ENCODE assay signal across 9 cellular contexts in genomic region chr4:127783026-127783769, GRCh38. TPM values are rescaled to one million over a fixed set of nuclear protein-coding genes. Genes with fewer than 3 reads are reported as not detected.
A peak's percentile ranks its signal among the peaks of the same experiment; 100 is the strongest.
DNase-seq lines count a peak whose midpoint lies in the region; ATAC-seq, FAIRE-seq and TF ChIP-seq lines count a peak whose summit lies in the region.
"Had no signal": no experiment of that assay in that cellular context is flagged by ENCODE, and none has a peak within 500 bp of the region (broad histone marks: within the 10 kb centered on the region; RNA-seq: fewer than 3 reads in every experiment).

No MANE protein-coding gene starts in this region.

- POLR2A ChIA-PET in Caco-2 (lab: Charles Lee), result interaction anchor here (1.0 to 2.2 kb wide), 3 partner anchors 98 to 278 kb away, joined by 4 to 13 read pairs (median 10); partner anchors contain the start of genes ABHD18, LARP1B, MFSD8 and PLK4

- H3K27ac ChIP-seq in esophagus muscularis mucosa (replicated peaks in 1 of 4) (peak overlapping the region; percentile 81 to 87 (median 86)), upper lobe of right lung (peak overlapping the region; percentile 44)

- TF ChIP-seq CTCF in Caco-2 (IDR thresholded peaks at IDR 0.05; ENCODE audit: insufficient read depth in 1 of 2, low read depth in 1 of 2, low read length in 1 of 2, severe bottlenecking in 1 of 2, unreplicated experiment in 1 of 2) (no peak), esophagus muscularis mucosa (IDR thresholded peaks at IDR 0.05) (no peak), upper lobe of right lung (IDR thresholded peaks at IDR 0.05) (no peak)

- intact Hi-C loops in Caco-2 (cut with micrococcal nuclease; ENCODE audit: unreplicated experiment) (loop anchor here (2.0 to 5.0 kb wide), 3 partner anchors 99 to 279 kb away; partner anchors contain the start of genes ABHD18, LARP1B, MFSD8 and PLK4), esophagus muscularis mucosa (cut with DNase I) (loop anchor here (5.0 to 10.0 kb wide), 3 partner anchors 92 to 282 kb away; partner anchors contain the start of genes INTU and LARP1B), upper lobe of right lung (cut with DNase I) (no loop called here)

- no peaks in the 10 kb centered on the region for H3K9me3 Mint-ChIP-seq in Caco-2 (ENCODE audit: unreplicated experiment)
- H3K9me3 Mint-ChIP-seq in T-helper 2 cell treated with Interferon-gamma antibody and Interleukin-4, amounts not matched to agents 5 μg/mL and 100 μg/mL, for 36 hours, result no peaks in the 10 kb centered on the region

- peak; percentile 25 for ATAC-seq in upper lobe of right lung
- no peak for ATAC-seq in GM18519 (IDR thresholded peaks at IDR 0.05; ENCODE audit: low FRiP score, unreplicated experiment)

- H3K27me3 ChIP-seq in Caco-2 (replicated peaks; ENCODE audit: control insufficient read depth, insufficient read depth, low read length), result no peaks in the 10 kb centered on the region
- no peaks in the 10 kb centered on the region for H3K27me3 ChIP-seq in esophagus muscularis mucosa
- H3K27me3 ChIP-seq in upper lobe of right lung, result no peaks in the 10 kb centered on the region

- BruUV-seq in Caco-2 (replicated peaks; lab: Mats Ljungman, UMichigan), result TSS peak; percentile 45

- CTCF ChIA-PET in Caco-2 (lab: Charles Lee), result interaction anchor here (0.9 to 1.5 kb wide), 2 partner anchors 20 to 98 kb away, joined by 3 read pairs; no protein-coding TSS in a partner anchor

- DNase-seq in Caco-2 (peak; percentile 72 to 81), GM19239 (ENCODE audit: insufficient read length, low spot score) (no peak), HuH-7.5 (ENCODE audit: low spot score) (peak; percentile 14), esophagus muscularis mucosa (ENCODE audit: extremely low spot score) (peak; percentile 92), mucosa of gallbladder (ENCODE audit: low spot score) (peak; percentile 71), upper lobe of right lung (peak; percentile 71)
- DNase-seq in T-helper 2 cell treated with Interferon-gamma antibody and Interleukin-4, amounts not matched to agents 5 μg/mL and 100 μg/mL, for 36 hours (ENCODE audit: low spot score), result no peak

- TF ChIP-seq POLR2A in esophagus muscularis mucosa (IDR thresholded peaks at IDR 0.05; ENCODE audit: low read depth), result no peak

- peak overlapping the region; percentile 90 for H3K27ac Mint-ChIP-seq in Caco-2 (ENCODE audit: unreplicated experiment)
- H3K27ac Mint-ChIP-seq in T-helper 2 cell treated with Interferon-gamma antibody and Interleukin-4, amounts not matched to agents 5 μg/mL and 100 μg/mL, for 36 hours, result no peak overlapping the region

- no peak for TF ChIP-seq EP300 in esophagus muscularis mucosa (IDR thresholded peaks at IDR 0.05)

- H3K27me3 Mint-ChIP-seq in Caco-2 (ENCODE audit: insufficient read depth, unreplicated experiment), result peaks cover 3% of the 10 kb centered on the region
- H3K27me3 Mint-ChIP-seq in T-helper 2 cell treated with Interferon-gamma antibody and Interleukin-4, amounts not matched to agents 5 μg/mL and 100 μg/mL, for 36 hours (ENCODE audit: low read depth), result peaks cover 65% of the 10 kb centered on the region

- H3K9me3 ChIP-seq in Caco-2 (no peaks in the 10 kb centered on the region), esophagus muscularis mucosa (no peaks in the 10 kb centered on the region), upper lobe of right lung (no peaks in the 10 kb centered on the region)

- H3K4me1 Mint-ChIP-seq in Caco-2 (ENCODE audit: low read depth, unreplicated experiment), result peaks cover 7% of the 10 kb centered on the region
- H3K4me1 Mint-ChIP-seq in T-helper 2 cell treated with Interferon-gamma antibody and Interleukin-4, amounts not matched to agents 5 μg/mL and 100 μg/mL, for 36 hours (ENCODE audit: low read depth), result peaks cover 21% of the 10 kb centered on the region

- H3K4me3 Mint-ChIP-seq in Caco-2 (ENCODE audit: unreplicated experiment), result peak overlapping the region; percentile 97
- peak overlapping the region; percentile 92 for H3K4me3 Mint-ChIP-seq in T-helper 2 cell treated with Interferon-gamma antibody and Interleukin-4, amounts not matched to agents 5 μg/mL and 100 μg/mL, for 36 hours

- H3K4me1 ChIP-seq in Caco-2, result peaks cover 13% of the 10 kb centered on the region; the same call in 1 of the 2 replicates
- H3K4me1 ChIP-seq in esophagus muscularis mucosa, result peaks cover 0 to 24% (median 14%) of the 10 kb centered on the region in 4 donors
- H3K4me1 ChIP-seq in upper lobe of right lung, result no peaks in the 10 kb centered on the region

- WGBS in esophagus muscularis mucosa, result 10% methylated on average over 25 of the region's 25 CpGs

- FAIRE-seq in GM19239 (lab: Jason Lieb, UNC), result peak; percentile 55
- FAIRE-seq: colon had no signal

- H3K36me3 ChIP-seq in Caco-2 (ENCODE audit: control insufficient read depth, insufficient read depth, low read length) (no peaks in the 10 kb centered on the region), esophagus muscularis mucosa (no peaks in the 10 kb centered on the region), upper lobe of right lung (no peaks in the 10 kb centered on the region)

- H3K4me3 ChIP-seq in Caco-2 (ENCODE audit: low read depth, low read length) (peak overlapping the region; percentile 59), esophagus muscularis mucosa (peak overlapping the region; percentile 72 to 83 (median 77)), upper lobe of right lung (peak overlapping the region; percentile 59)

- H3K36me3 Mint-ChIP-seq in Caco-2 (ENCODE audit: insufficient read depth, unreplicated experiment), result peaks cover 12% of the 10 kb centered on the region
- peaks cover 1% of the 10 kb centered on the region for H3K36me3 Mint-ChIP-seq in T-helper 2 cell treated with Interferon-gamma antibody and Interleukin-4, amounts not matched to agents 5 μg/mL and 100 μg/mL, for 36 hours (ENCODE audit: low read depth)

RNA-seq across cellular contexts. Expression of gene HSPA4L, which starts 1.1 kb away (rescaled TPM):
- total RNA-seq in Caco-2 (2022) (3.3 and 3.6 TPM in 2 replicates), esophagus muscularis mucosa (1 to 10 TPM; 5.0 to 8.7 (median 6.8) TPM), mucosa of gallbladder (13.1 TPM), upper lobe of right lung (5.7 TPM)

RNA-seq across cellular contexts. Expression of gene SLC25A31, which starts 53.0 kb away (rescaled TPM):
- not detected in 2 replicates for total RNA-seq in Caco-2 (2022)
- total RNA-seq in esophagus muscularis mucosa, result not detected
- not detected for total RNA-seq in mucosa of gallbladder
- total RNA-seq in upper lobe of right lung, result not detected

Comparison
In these comparisons a context has a peak if more than half of its experiments do, and no peak if none do; other contexts are left out.
1. DNase-seq: peak in Caco-2 (2 of 2), HuH-7.5 (single experiment), esophagus muscularis mucosa (single experiment), mucosa of gallbladder (single experiment) and upper lobe of right lung (single experiment); none in GM19239 (single experiment) and T-helper 2 cell treated with Interferon-gamma antibody and Interleukin-4, amounts not matched to agents 5 μg/mL and 100 μg/mL, for 36 hours (single experiment).
2. Peak in every context shown above with its lines, with median percentiles within 50 percentile points of each other: H3K4me3 ChIP-seq.